In the genomic region with DNA sequence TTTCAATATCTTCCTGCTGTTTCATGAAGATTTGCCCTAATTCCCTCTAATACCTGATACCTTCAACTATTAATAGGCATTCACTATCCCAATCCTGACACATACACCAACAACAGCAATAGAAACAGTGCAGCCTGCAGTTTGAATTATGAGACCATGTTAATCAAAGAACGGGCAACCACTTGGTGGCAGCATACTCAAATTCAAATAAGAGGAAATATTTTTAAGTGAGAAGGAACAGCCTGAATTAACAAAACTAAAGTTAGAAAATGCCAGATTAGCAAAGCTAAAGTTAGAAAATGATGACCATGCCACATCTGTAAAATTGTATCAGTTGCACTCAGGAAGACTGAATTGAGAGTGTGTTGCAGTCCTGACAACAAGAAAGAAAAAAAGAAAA, we compare ENCODE assay signal across 1 cellular context.
TF ChIP-seq lines count a peak whose summit lies in the region.

No MANE protein-coding gene starts in this region.

TF ChIP-seq in GM23338, 12 proteins besides CTCF, POLR2A, EP300 and RAD21 (continued from another document):
- TF ChIP-seq ZNF462 (CRISPR knock-in tag; IDR thresholded peaks at IDR 0.05) (no peak), ZNF114 (CRISPR knock-in tag; IDR thresholded peaks at IDR 0.05) (no peak), ETS1 (IDR thresholded peaks at IDR 0.05) (no peak), ZNF331 (CRISPR knock-in tag; IDR thresholded peaks at IDR 0.05; ENCODE audit: low read depth) (no peak), EZH2phosphoT487 (IDR thresholded peaks at IDR 0.05; ENCODE audit: unreplicated experiment) (no peak)
